Comparison of ENCODE assay signal across 10 cellular contexts in genomic region chr6:7919871-7920270, GRCh38. TPM values are rescaled to one million over a fixed set of nuclear protein-coding genes. Genes with fewer than 3 reads are reported as not detected.
DNase-seq lines count a peak whose midpoint lies in the region; ATAC-seq and TF ChIP-seq lines count a peak whose summit lies in the region.
"Had no signal": no experiment of that assay in that cellular context is flagged by ENCODE, and none has a peak within 500 bp of the region (broad histone marks: within the 10 kb centered on the region; RNA-seq: fewer than 3 reads in every experiment).

No MANE protein-coding gene starts in this region.

- in situ Hi-C loops in mammary epithelial cell (cut with MboI; ENCODE audit: low sequenced_read_pairs in 2 of 2) (no loop called here), GM13976 (cut with MboI; ENCODE audit: low sequenced_read_pairs, unreplicated experiment) (loop anchor here (10.0 kb wide), 1 partner anchor 45 kb away; no protein-coding TSS in a partner anchor)

- peaks cover 3% of the 10 kb centered on the region for H3K27me3 ChIP-seq in mammary epithelial cell (ENCODE audit: insufficient read depth, low read length)

- no TSS peak for BruUV-seq in mammary epithelial cell (replicated peaks; lab: Mats Ljungman, UMichigan)

- no peak for ATAC-seq in GM21526 (IDR thresholded peaks at IDR 0.05; ENCODE audit: low FRiP score, unreplicated experiment)

- no peaks in the 10 kb centered on the region for H4K20me1 ChIP-seq in mammary epithelial cell (ENCODE audit: insufficient read depth, low read length)

- DNase-seq in ELF-1 (ENCODE audit: low read depth, low spot score) (peak; percentile 68), LoVo (ENCODE audit: low spot score) (peak; percentile 46), mammary epithelial cell (peak; percentile 79), nucleus accumbens (lab: John Stamatoyannopoulos, UW) (peak in 29 of 56 donors; percentile 9 to 72 (median 35)), cardiac septum (ENCODE audit: low spot score) (no peak), GM13976 (ENCODE audit: low spot score) (no peak), NCI-H446 (lab: John Stamatoyannopoulos, UW) (no peak)
- DNase-seq: Calu3, NCI-H187 had no signal

- H3K27ac ChIP-seq in mammary epithelial cell (ENCODE audit: insufficient read depth, low read depth, low read length): no peak overlapping the region

- peak overlapping the region; percentile 33 for H3K4me2 ChIP-seq in mammary epithelial cell (ENCODE audit: insufficient read depth, low read depth, low read length)

- no peak overlapping the region for H3K4me3 ChIP-seq in mammary epithelial cell (replicated peaks in 1 of 3; ENCODE audit: insufficient read depth in 1 of 3, low read depth in 2 of 3, low read length in 3 of 3)

- 20% methylated on average over 7 of the region's 8 CpGs for WGBS in mammary epithelial cell (ENCODE audit: low coverage, missing lambda C conversion rate)

- TF ChIP-seq CTCF in mammary epithelial cell (conservative IDR thresholded peaks at IDR 0.05 in 1 of 2, IDR thresholded peaks at IDR 0.05 in 1 of 2; ENCODE audit: extremely low read depth in 1 of 2, insufficient read depth in 1 of 2, low read depth in 1 of 2, low read length in 2 of 2): no peak
- TF ChIP-seq CTCF in GM13976 (IDR thresholded peaks at IDR 0.05; ENCODE audit: borderline replicate concordance, control extremely low read depth, extremely low read depth, insufficient read depth, missing control alignments): no peak

- intact Hi-C loops in mammary epithelial cell (cut with micrococcal nuclease) (loop anchor here (5.0 kb wide), 1 partner anchor 72 kb away; no protein-coding TSS in a partner anchor), cardiac septum (cut with DNase I) (no loop called here)

- no peaks in the 10 kb centered on the region for H3K9me3 ChIP-seq in mammary epithelial cell (replicated peaks; ENCODE audit: insufficient read depth, low read length)

- no peaks in the 10 kb centered on the region for H3K36me3 ChIP-seq in mammary epithelial cell (ENCODE audit: insufficient read depth, low read length)

- H3K4me1 ChIP-seq in mammary epithelial cell (ENCODE audit: insufficient read depth, low read length): peaks cover 12% of the 10 kb centered on the region

- H3K79me2 ChIP-seq in mammary epithelial cell (ENCODE audit: insufficient read depth, low read length): no peaks in the 10 kb centered on the region

- H2AFZ ChIP-seq in mammary epithelial cell (ENCODE audit: low read depth, low read length): no peak overlapping the region

- dilution Hi-C loops in mammary epithelial cell (cut with HindIII; ENCODE audit: low sequenced_read_pairs): loop anchor here (5.0 kb wide), 1 partner anchor 52 kb away; no protein-coding TSS in a partner anchor

- CTCF ChIA-PET in mammary epithelial cell (lab: Charles Lee; ENCODE audit: low non-redundant PET): no interaction called here

- H3K9ac ChIP-seq in mammary epithelial cell (ENCODE audit: insufficient read depth, low read length): no peak overlapping the region

RNA-seq across cellular contexts. Expression of gene TXNDC5, which starts 9.3 kb away (rescaled TPM):
- total RNA-seq in mammary epithelial cell (100 to 1,000 TPM; 109 to 170 TPM), cardiac septum (50.8 TPM)
- polyA plus RNA-seq in mammary epithelial cell: 116 TPM
- 123 TPM for polyA minus RNA-seq in mammary epithelial cell

Comparison
In these comparisons a context has a peak if more than half of its experiments do, and no peak if none do; other contexts are left out.
1. DNase-seq: peak in ELF-1 (single experiment), LoVo (single experiment), mammary epithelial cell (single experiment) and nucleus accumbens (29 of 56); none in cardiac septum (single experiment), GM13976 (single experiment) and NCI-H446 (0 of 2).